ENCODE assay signal across 8 cellular contexts in genomic region chr4:74157743-74158560, GRCh38. TPM values are rescaled to one million over a fixed set of nuclear protein-coding genes. Genes with fewer than 3 reads are reported as not detected.
DNase-seq lines count a peak whose midpoint lies in the region; ATAC-seq and TF ChIP-seq lines count a peak whose summit lies in the region.

TSS of gene MTHFD2L (plus strand) at chr4:74158118. CDS start at chr4:74158139, 21 bp downstream.

- no peaks in the 10 kb centered on the region for H3K27me3 Mint-ChIP-seq in endodermal cell (ENCODE audit: insufficient read depth)

- peaks cover 20% of the 10 kb centered on the region for H3K4me1 Mint-ChIP-seq in endodermal cell

- no peaks in the 10 kb centered on the region for H3K4me1 ChIP-seq in endodermal cell (ENCODE audit: control insufficient read depth, insufficient read depth, low read length)

- H3K36me3 ChIP-seq in endodermal cell (ENCODE audit: control insufficient read depth, insufficient read depth, low read length): peaks cover 27% of the 10 kb centered on the region

- DNase-seq in Caki2 (ENCODE audit: low read depth) (peak; percentile 93), HT1080 (ENCODE audit: low read depth) (peak; percentile 98), NOMO-1 treated with dmso at 0.1 percent for 144 hours (lab: John Stamatoyannopoulos, UW; ENCODE audit: unreplicated experiment) (peak; percentile 85), endodermal cell (peak; percentile 97), mesenteric fat pad (ENCODE audit: low spot score) (peak; percentile 99)
- DNase-seq in activated CD8-positive, alpha-beta memory T cell treated with anti-CD3 and anti-CD28 coated beads, Interleukin-2, amount 50 U/mL, for 1 hour (ENCODE audit: extremely low read depth): peak; percentile 30
- DNase-seq in stimulated activated CD8-positive, alpha-beta memory T cell treated with anti-CD3 and anti-CD28 coated beads, Interleukin-15, amount 100 ng/mL, for 1 hour (ENCODE audit: low read depth): peak; percentile 57

- TF ChIP-seq CTCF in endodermal cell (conservative IDR thresholded peaks at IDR 0.05): no peak

- no peaks in the 10 kb centered on the region for H3K9me3 ChIP-seq in endodermal cell (ENCODE audit: control insufficient read depth, low read length)

- peak; percentile 97 for ATAC-seq in GM21367 (IDR thresholded peaks at IDR 0.05; ENCODE audit: unreplicated experiment)

- H3K27me3 ChIP-seq in endodermal cell (ENCODE audit: control insufficient read depth, insufficient read depth, low read length, poor library complexity, severe bottlenecking): no peaks in the 10 kb centered on the region

- in situ Hi-C loops in Caki2 (cut with HindIII; ENCODE audit: low pct_unique_long_range_greater_than_20kb, low sequenced_read_pairs): no loop called here

- H3K4me3 ChIP-seq in endodermal cell (ENCODE audit: low read length): peak within 1 kb of the TSS; percentile 89

- H3K9me3 Mint-ChIP-seq in endodermal cell: no peaks in the 10 kb centered on the region

- H3K9ac ChIP-seq in endodermal cell (ENCODE audit: extremely low read depth, low read length, poor library complexity, severe bottlenecking): peak within 1 kb of the TSS; percentile 61

- peak within 1 kb of the TSS; percentile 86 for H3K4me3 Mint-ChIP-seq in endodermal cell

- H3K36me3 Mint-ChIP-seq in endodermal cell (ENCODE audit: low read depth): peaks cover 18% of the 10 kb centered on the region

- 0 to 1% methylated on average over 19 to 79 of the region's 79 CpGs for WGBS in endodermal cell (ENCODE audit: insufficient coverage in 1 of 2, insufficient read length in 1 of 2), 2 experiments

- H3K27ac Mint-ChIP-seq in endodermal cell: peak within 1 kb of the TSS; percentile 93

- peak within 1 kb of the TSS; percentile 81 for H3K27ac ChIP-seq in endodermal cell (ENCODE audit: low read depth, low read length)

RNA-seq across cellular contexts. Expression of gene MTHFD2L, which starts in this region (rescaled TPM):
- 9.9 and 11.6 TPM in 2 replicates for total RNA-seq in Caki2 (2014; rRNA removed; shearing (Covaris generic); ENCODE audit: low replicate concordance)
- 15.2 and 15.5 TPM in 2 replicates for total RNA-seq in HT1080 (2014; rRNA removed; shearing (Covaris generic))
- polyA plus RNA-seq in HT1080 (2015; cell fraction: cytosol; rRNA removed): 8.3 and 10.0 TPM in 2 replicates
- polyA plus RNA-seq in HT1080 (2015; cell fraction: nucleus; rRNA removed): 18.7 and 19.3 TPM in 2 replicates
- 10 to 100 TPM; 10.4 to 11.5 TPM for total RNA-seq in endodermal cell
- polyA plus RNA-seq in endodermal cell (2013, experiment 1 of 2): 11.6 TPM
- polyA plus RNA-seq in endodermal cell (2013, experiment 2 of 2): 13.1 TPM
- total RNA-seq in mesenteric fat pad: 8.4 TPM

Comparison
In these comparisons a context has a peak if more than half of its experiments do, and no peak if none do; other contexts are left out.
1. Peak in every context shown above with its lines: DNase-seq, ATAC-seq, H3K4me3 ChIP-seq and H3K27ac ChIP-seq.
2. DNase-seq: peak in every context shown above with its lines; median percentile 99 in mesenteric fat pad; 98 in HT1080; 97 in endodermal cell; 93 in Caki2; 85 in NOMO-1 treated with dmso at 0.1 percent for 144 hours; 57 in stimulated activated CD8-positive, alpha-beta memory T cell treated with anti-CD3 and anti-CD28 coated beads, Interleukin-15, amount 100 ng/mL, for 1 hour; 30 in activated CD8-positive, alpha-beta memory T cell treated with anti-CD3 and anti-CD28 coated beads, Interleukin-2, amount 50 U/mL, for 1 hour.